In the genomic region with DNA sequence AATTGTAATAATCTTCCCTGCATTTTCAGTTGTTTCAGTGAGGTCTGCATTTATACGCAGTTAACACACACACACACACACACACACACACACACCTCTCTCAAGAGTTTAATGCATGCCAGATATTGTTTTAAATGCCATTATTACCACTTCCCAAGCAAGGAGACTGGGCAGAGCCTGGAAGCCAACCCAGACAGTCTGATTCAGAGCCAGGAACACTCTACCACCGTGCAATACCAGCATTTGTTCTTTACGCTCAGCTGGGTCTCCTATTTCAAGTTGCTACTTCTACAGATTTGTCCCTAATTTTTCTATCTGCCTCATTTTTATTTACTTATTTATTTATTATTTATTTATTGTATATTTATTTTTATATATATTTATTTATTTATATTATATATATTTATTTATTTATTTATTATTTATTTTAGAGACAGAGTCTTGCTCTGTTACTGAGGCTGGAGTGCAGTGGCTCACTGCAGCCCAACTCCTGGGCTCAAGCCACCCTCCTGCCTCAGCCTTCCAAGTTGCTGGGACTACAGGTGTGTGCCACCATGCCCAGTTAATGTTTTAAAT, we compare ENCODE assay signal across 19 cellular contexts.
"Had no signal": no experiment of that assay in that cellular context is flagged by ENCODE, and none has a peak within 500 bp of the region (broad histone marks: within the 10 kb centered on the region; RNA-seq: fewer than 3 reads in every experiment).

No MANE protein-coding gene starts in this region.

- H3K27me3 ChIP-seq: heart right ventricle, right lobe of liver, spleen, testis, transverse colon had no signal

- H3K4me1 Mint-ChIP-seq: naive B cell; nephron; stimulated activated memory B cell treated with anti-CD40 and anti-IgM and Interleukin-4, amounts not matched to agents 10 μg/mL and 1 μg/mL and 100 μg/mL, for 72 hours had no signal

- H3K4me3 Mint-ChIP-seq: naive B cell; nephron; stimulated activated memory B cell treated with anti-CD40 and anti-IgM and Interleukin-4, amounts not matched to agents 10 μg/mL and 1 μg/mL and 100 μg/mL, for 72 hours; stimulated activated naive CD8-positive, alpha-beta T cell treated with anti-CD3 and anti-CD28 coated beads, Interleukin-15, Interleukin-2, amounts not matched to agents 100 ng/mL and 50 ng/mL, for 24 hours had no signal

- H3K27ac Mint-ChIP-seq: naive B cell; nephron; stimulated activated memory B cell treated with anti-CD40 and anti-IgM and Interleukin-4, amounts not matched to agents 10 μg/mL and 1 μg/mL and 100 μg/mL, for 72 hours; stimulated activated naive CD8-positive, alpha-beta T cell treated with anti-CD3 and anti-CD28 coated beads, Interleukin-15, Interleukin-2, amounts not matched to agents 100 ng/mL and 50 ng/mL, for 24 hours had no signal

- H3K4me3 ChIP-seq: heart right ventricle, psoas muscle, right lobe of liver, spleen, testis, transverse colon had no signal

- H3K36me3 ChIP-seq: heart right ventricle, right lobe of liver, spleen, transverse colon had no signal

- ATAC-seq: esophagus mucosa, heart right ventricle, psoas muscle, right lobe of liver had no signal

- H3K9me3 Mint-ChIP-seq: nephron; stimulated activated naive CD8-positive, alpha-beta T cell treated with anti-CD3 and anti-CD28 coated beads, Interleukin-15, Interleukin-2, amounts not matched to agents 100 ng/mL and 50 ng/mL, for 24 hours had no signal

- H3K27ac ChIP-seq: heart right ventricle, psoas muscle, right lobe of liver, spleen, testis, transverse colon had no signal

- H3K27me3 Mint-ChIP-seq: stimulated activated memory B cell treated with anti-CD40 and anti-IgM and Interleukin-4, amounts not matched to agents 10 μg/mL and 1 μg/mL and 100 μg/mL, for 72 hours had no signal

- H3K4me1 ChIP-seq: heart right ventricle, psoas muscle, right lobe of liver, spleen, testis, transverse colon had no signal

- DNase-seq: effector memory CD4-positive, alpha-beta T cell; heart right ventricle; hypothalamus; kidney glomerular epithelial cell; mesendoderm; naive B cell; psoas muscle; retina; right lobe of liver; spleen; stimulated activated CD4-positive, alpha-beta T cell treated with anti-CD3 and anti-CD28 coated beads, Interleukin-15, amount 100 ng/mL, for 24 hours; stimulated activated CD4-positive, alpha-beta T cell treated with anti-CD3 and anti-CD28 coated beads, Interleukin-1b, Interleukin-23, amount 100 ng/mL, for 48 hours; stimulated activated CD4-positive, alpha-beta T cell treated with anti-CD3 and anti-CD28 coated beads, Interleukin-4, amount 100 ng/mL, for 24 hours; testis; transverse colon had no signal

- H3K9me3 ChIP-seq: psoas muscle, right lobe of liver, spleen, testis, transverse colon had no signal
